24 cellular contexts compared by ENCODE assay signal in the genomic region with DNA sequence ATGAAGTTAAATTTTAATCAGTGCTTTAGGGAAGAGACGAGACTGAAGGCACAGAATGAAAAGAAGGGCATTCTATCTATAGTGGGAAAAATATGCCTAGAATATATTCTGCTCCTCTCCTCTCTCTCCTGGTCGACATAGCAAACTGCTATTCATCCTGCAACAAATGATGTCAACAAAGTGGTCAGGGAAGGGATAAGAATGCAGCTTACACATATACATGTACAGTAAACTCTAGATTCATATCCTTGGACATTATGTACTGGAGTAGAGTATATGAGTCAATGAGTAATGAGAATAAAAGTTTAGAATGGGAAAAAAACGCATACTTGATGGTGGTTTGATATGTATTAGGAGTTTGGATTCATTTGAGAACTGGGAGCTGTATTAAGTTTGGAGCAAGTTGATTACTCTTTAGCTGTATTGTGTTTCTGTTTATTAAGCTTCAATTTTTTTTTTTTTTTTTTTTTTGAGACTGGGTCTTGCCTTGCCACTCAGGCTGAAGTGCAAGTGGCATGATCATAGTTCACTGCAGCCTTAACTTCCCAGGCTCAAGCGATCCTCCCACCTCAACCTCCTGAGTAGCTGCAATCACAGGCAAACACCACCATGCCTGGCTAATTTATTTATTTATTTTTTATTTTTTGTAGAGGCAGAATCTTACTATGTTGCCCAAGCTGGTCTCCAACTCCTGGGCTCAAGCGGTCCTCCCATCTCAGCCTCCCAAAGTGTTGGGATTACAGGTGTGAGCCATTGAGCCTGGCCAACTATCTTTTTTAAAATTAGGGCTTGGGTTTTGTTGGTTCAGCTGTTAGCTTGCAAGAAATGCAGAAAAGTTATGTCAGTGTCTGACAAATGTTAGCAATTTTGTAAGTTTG. TPM values are rescaled to one million over a fixed set of nuclear protein-coding genes. Genes with fewer than 3 reads are reported as not detected.
A peak's percentile ranks its signal among the peaks of the same experiment; 100 is the strongest.
DNase-seq lines count a peak whose midpoint lies in the region; ATAC-seq, FAIRE-seq and TF ChIP-seq lines count a peak whose summit lies in the region.
"Had no signal": no experiment of that assay in that cellular context is flagged by ENCODE, and none has a peak within 500 bp of the region (broad histone marks: within the 10 kb centered on the region; RNA-seq: fewer than 3 reads in every experiment).

No MANE protein-coding gene starts in this region.

- H3K4me3 Mint-ChIP-seq in activated CD4-positive, alpha-beta T cell treated with anti-CD3 and anti-CD28 coated beads, Interleukin-2, amount 10 ng/mL, durations not matched to agents 24 days and 14 days, result no peak overlapping the region
- H3K4me3 Mint-ChIP-seq in activated T-helper 1 cell treated with anti-CD3 and anti-CD28 coated beads, Interleukin-12 subunit alpha, Interleukin-12 subunit beta, Interleukin-2, Interleukin-4 antibody, amounts not matched to agents 30 ng/mL and 10 ng/mL and 1 ng/mL, durations not matched to agents 14 hours and 24 hours and 36 hours, result no peak overlapping the region
- H3K4me3 Mint-ChIP-seq: memory B cell had no signal

- H3K9me3 Mint-ChIP-seq in activated CD4-positive, alpha-beta T cell treated with anti-CD3 and anti-CD28 coated beads, Interleukin-2, amount 10 ng/mL, durations not matched to agents 24 days and 14 days, result peaks cover 4% of the 10 kb centered on the region
- H3K9me3 Mint-ChIP-seq in activated T-helper 1 cell treated with anti-CD3 and anti-CD28 coated beads, Interleukin-12 subunit alpha, Interleukin-12 subunit beta, Interleukin-2, Interleukin-4 antibody, amounts not matched to agents 30 ng/mL and 10 ng/mL and 1 ng/mL, durations not matched to agents 14 hours and 24 hours and 36 hours, result peaks cover 17% of the 10 kb centered on the region
- H3K9me3 Mint-ChIP-seq: memory B cell had no signal

- no peak overlapping the region for H3K9ac ChIP-seq in HepG2 (ENCODE audit: insufficient read depth, low read depth, low read length)

- no peak for ATAC-seq in HepG2
- no peak for ATAC-seq in HG02759 (IDR thresholded peaks at IDR 0.05; ENCODE audit: unreplicated experiment)
- ATAC-seq: activated CD4-positive, CD25-positive, alpha-beta regulatory T cell treated with anti-CD3 and anti-CD28 coated beads, Interleukin-2, amount 50 U/mL, for 24 hours had no signal

- peaks cover 67% of the 10 kb centered on the region for H3K36me3 Mint-ChIP-seq in activated CD4-positive, alpha-beta T cell treated with anti-CD3 and anti-CD28 coated beads, Interleukin-2, amount 10 ng/mL, durations not matched to agents 24 days and 14 days (ENCODE audit: low read depth)
- H3K36me3 Mint-ChIP-seq in activated T-helper 1 cell treated with anti-CD3 and anti-CD28 coated beads, Interleukin-12 subunit alpha, Interleukin-12 subunit beta, Interleukin-2, Interleukin-4 antibody, amounts not matched to agents 30 ng/mL and 10 ng/mL and 1 ng/mL, durations not matched to agents 14 hours and 24 hours and 36 hours (ENCODE audit: low read depth), result peaks cover 51% of the 10 kb centered on the region

- POLR2A ChIA-PET in HepG2 (lab: Yijun Ruan, JAX), result no interaction called here

- H3K36me3 ChIP-seq in HepG2 (replicated peaks in 1 of 2; ENCODE audit: control insufficient read depth in 1 of 2, insufficient read depth in 2 of 2, low read length in 2 of 2), result peaks cover 1 to 10% of the 10 kb centered on the region in 2 experiments

- no peak for TF ChIP-seq RAD21 in HepG2 (CRISPR knock-in tag; IDR thresholded peaks at IDR 0.05)

- no peaks in the 10 kb centered on the region for H3K79me2 ChIP-seq in HepG2 (ENCODE audit: insufficient read depth, low read length)

- TF ChIP-seq EP300 in HepG2 (IDR thresholded peaks at IDR 0.05; ENCODE audit: low read depth in 2 of 2, low read length in 2 of 2), result no peak
- no peak for TF ChIP-seq EP300 in HepG2 (CRISPR knock-in tag; IDR thresholded peaks at IDR 0.05; ENCODE audit: borderline replicate concordance)

- no TSS peak for BruUV-seq in HepG2 (replicated peaks; lab: Mats Ljungman, UMichigan)

- peaks cover 9% of the 10 kb centered on the region; the same call in 1 of the 2 replicates for H3K4me1 ChIP-seq in HepG2 (ENCODE audit: insufficient read depth, low read length)
- H3K4me1 ChIP-seq: ascending aorta, HAP-1 had no signal

- H3K27ac Mint-ChIP-seq in activated CD4-positive, alpha-beta T cell treated with anti-CD3 and anti-CD28 coated beads, Interleukin-2, amount 10 ng/mL, durations not matched to agents 24 days and 14 days, result no peak overlapping the region
- H3K27ac Mint-ChIP-seq in activated T-helper 1 cell treated with anti-CD3 and anti-CD28 coated beads, Interleukin-12 subunit alpha, Interleukin-12 subunit beta, Interleukin-2, Interleukin-4 antibody, amounts not matched to agents 30 ng/mL and 10 ng/mL and 1 ng/mL, durations not matched to agents 14 hours and 24 hours and 36 hours, result peak overlapping the region; percentile 31

- TF ChIP-seq CTCF in HepG2 (CRISPR knock-in tag; IDR thresholded peaks at IDR 0.05), result no peak

- DNase-seq in activated CD4-positive, alpha-beta T cell treated with anti-CD3 and anti-CD28 coated beads, Interleukin-2, amount 10 ng/mL, durations not matched to agents 24 days and 14 days, result peak; percentile 57
- DNase-seq in activated CD4-positive, alpha-beta T cell treated with anti-CD3 and anti-CD28 coated beads for 1 hour, result no peak
- DNase-seq in activated T-helper 1 cell treated with anti-CD3 and anti-CD28 coated beads, Interleukin-12 subunit alpha, Interleukin-12 subunit beta, Interleukin-2, Interleukin-4 antibody, amounts not matched to agents 30 ng/mL and 10 ng/mL and 1 ng/mL, durations not matched to agents 14 hours and 24 hours and 36 hours (ENCODE audit: low spot score), result no peak
- DNase-seq in HepG2 (ENCODE audit: low spot score), result no peak
- DNase-seq in OCI-M2 (lab: John Stamatoyannopoulos, UW; ENCODE audit: unreplicated experiment), result no peak
- no peak for DNase-seq in COR-L47 (lab: John Stamatoyannopoulos, UW)
- DNase-seq: 8988T; activated T-cell treated with anti-CD3 and anti-CD28 coated beads, Interleukin-2, amount 50 U/mL, for 48 hours; cortex of kidney; erythroblast; MG63; NCI-H2029; NCI-H524; stomach had no signal

- no peak overlapping the region for H3K4me2 ChIP-seq in HepG2 (ENCODE audit: low read depth, low read length)

- WGBS in HepG2 (ENCODE audit: low lambda C conversion rate), result 89% methylated on average over 5 of the region's 5 CpGs

- no peak for FAIRE-seq in HepG2 (lab: Jason Lieb, UNC)
- FAIRE-seq: keratinocyte, urothelium cell line had no signal

- peaks cover 14% of the 10 kb centered on the region for H3K4me1 Mint-ChIP-seq in activated CD4-positive, alpha-beta T cell treated with anti-CD3 and anti-CD28 coated beads, Interleukin-2, amount 10 ng/mL, durations not matched to agents 24 days and 14 days
- H3K4me1 Mint-ChIP-seq in activated T-helper 1 cell treated with anti-CD3 and anti-CD28 coated beads, Interleukin-12 subunit alpha, Interleukin-12 subunit beta, Interleukin-2, Interleukin-4 antibody, amounts not matched to agents 30 ng/mL and 10 ng/mL and 1 ng/mL, durations not matched to agents 14 hours and 24 hours and 36 hours (ENCODE audit: low read depth), result peaks cover 13% of the 10 kb centered on the region

- intact Hi-C loops in activated CD4-positive, alpha-beta T cell treated with anti-CD3 and anti-CD28 coated beads, Interleukin-2, amount 10 ng/mL, durations not matched to agents 24 days and 14 days (cut with micrococcal nuclease), result loop anchor here (5.0 kb wide), 1 partner anchor 53 kb away; no protein-coding TSS in a partner anchor
- intact Hi-C loops in activated T-helper 1 cell treated with anti-CD3 and anti-CD28 coated beads, Interleukin-12 subunit alpha, Interleukin-12 subunit beta, Interleukin-2, Interleukin-4 antibody, amounts not matched to agents 30 ng/mL and 10 ng/mL and 1 ng/mL, durations not matched to agents 14 hours and 24 hours and 36 hours (cut with micrococcal nuclease), result loop anchor here (5.0 kb wide), 1 partner anchor 1098 kb away; no protein-coding TSS in a partner anchor
- intact Hi-C loops in HepG2 (cut with micrococcal nuclease; ENCODE audit: unreplicated experiment), result no loop called here

- H2AFZ ChIP-seq in HepG2 (ENCODE audit: low read length), result no peak overlapping the region

- H3K9me3 ChIP-seq in HepG2 (ENCODE audit: low read length), result no peaks in the 10 kb centered on the region
- H3K9me3 ChIP-seq: ascending aorta, HAP-1, MG63, SJSA1 had no signal

- peak; percentile 30 for TF ChIP-seq POLR2A in GM15510 (IDR thresholded peaks at IDR 0.05; ENCODE audit: borderline replicate concordance, extremely low read depth, insufficient read length)
- TF ChIP-seq POLR2A in HepG2 (IDR thresholded peaks at IDR 0.05; ENCODE audit: insufficient read depth in 1 of 2, low read depth in 2 of 2, low read length in 2 of 2), result no peak

- H3K27me3 Mint-ChIP-seq in activated CD4-positive, alpha-beta T cell treated with anti-CD3 and anti-CD28 coated beads, Interleukin-2, amount 10 ng/mL, durations not matched to agents 24 days and 14 days, result no peaks in the 10 kb centered on the region
- no peaks in the 10 kb centered on the region for H3K27me3 Mint-ChIP-seq in activated T-helper 1 cell treated with anti-CD3 and anti-CD28 coated beads, Interleukin-12 subunit alpha, Interleukin-12 subunit beta, Interleukin-2, Interleukin-4 antibody, amounts not matched to agents 30 ng/mL and 10 ng/mL and 1 ng/mL, durations not matched to agents 14 hours and 24 hours and 36 hours (ENCODE audit: insufficient read depth)
- H3K27me3 Mint-ChIP-seq: memory B cell had no signal

- no peak overlapping the region for H3K4me3 ChIP-seq in HepG2 (replicated peaks in 1 of 3; ENCODE audit: insufficient read depth in 1 of 3, low read depth in 2 of 3, low read length in 3 of 3)
- H3K4me3 ChIP-seq: ascending aorta, HAP-1, MG63, SJSA1, stomach had no signal

- H3K27me3 ChIP-seq in HepG2 (ENCODE audit: control insufficient read depth in 1 of 2, insufficient read depth in 2 of 2, low read length in 2 of 2), result no peaks in the 10 kb centered on the region
- H3K27me3 ChIP-seq: ascending aorta, MG63, SJSA1, stomach had no signal

- in situ Hi-C loops in HepG2 (cut with HindIII; ENCODE audit: extremely low pct_ligation_motif_present, low pct_unique_long_range_greater_than_20kb), result no loop called here

- no peaks in the 10 kb centered on the region for H4K20me1 ChIP-seq in HepG2 (ENCODE audit: insufficient read depth, low read length)

- no peak overlapping the region for H3K27ac ChIP-seq in HepG2 (ENCODE audit: extremely low read length, insufficient read depth, low read length)
- H3K27ac ChIP-seq: C4-2B, SJSA1, stomach had no signal

- CTCF ChIA-PET in HepG2 (lab: Yijun Ruan, JAX; ENCODE audit: low intra/inter-chr PET ratio, low total read pairs), result no interaction called here

RNA-seq across cellular contexts. Expression of a gene that starts 53.8 kb away (rescaled TPM):
- total RNA-seq in activated CD4-positive, alpha-beta T cell treated with anti-CD3 and anti-CD28 coated beads, Interleukin-2, amount 10 ng/mL, durations not matched to agents 24 days and 14 days, result 152 and 160 TPM in 2 replicates
- 129 and 136 TPM in 2 replicates for total RNA-seq in activated T-helper 1 cell treated with anti-CD3 and anti-CD28 coated beads, Interleukin-12 subunit alpha, Interleukin-12 subunit beta, Interleukin-2, Interleukin-4 antibody, amounts not matched to agents 30 ng/mL and 10 ng/mL and 1 ng/mL, durations not matched to agents 14 hours and 24 hours and 36 hours
- 59.6 and 90.6 TPM in 2 replicates for total RNA-seq in HepG2 (2016; rRNA removed; fragmentation: Illumina TruSeq; extraction: Trizol)
- 5.1 and 7.1 TPM in 2 replicates for total RNA-seq in HepG2 (2016; cell fraction: cytosol; rRNA removed; fragmentation: Illumina TruSeq; extraction: Trizol; ENCODE audit: low read depth)
- total RNA-seq in HepG2 (2016; cell fraction: insoluble cytoplasmic fraction; rRNA removed; fragmentation: Illumina TruSeq; extraction: Trizol), result 57.7 and 86.9 TPM in 2 replicates
- total RNA-seq in HepG2 (2016; cell fraction: membrane; rRNA removed; fragmentation: Illumina TruSeq; extraction: Trizol), result 19.3 and 19.4 TPM in 2 replicates
- 57.3 and 58.4 TPM in 2 replicates for total RNA-seq in HepG2 (2016; cell fraction: nucleus; rRNA removed; fragmentation: Illumina TruSeq; extraction: Trizol)
- polyA plus RNA-seq in HepG2 (2011; rRNA removed), result 20.3 and 21.8 TPM in 2 replicates
- polyA plus RNA-seq in HepG2 (2011; cell fraction: cytosol; rRNA removed), result 13.9 and 15.2 TPM in 2 replicates
- polyA plus RNA-seq in HepG2 (2011; cell fraction: nucleus; rRNA removed), result 22.3 and 28.1 TPM in 2 replicates
- polyA plus RNA-seq in HepG2 (2012), result 24.4 and 28.8 TPM in 2 replicates
- 2.5 and 2.7 TPM in 2 replicates for polyA plus RNA-seq in HepG2 (2016; cell fraction: cytosol; fragmentation: Illumina TruSeq; extraction: Trizol; ENCODE audit: low read depth)
- 75.4 and 77.9 TPM in 2 replicates for polyA plus RNA-seq in HepG2 (2016; cell fraction: insoluble cytoplasmic fraction; fragmentation: Illumina TruSeq; extraction: Trizol; ENCODE audit: low read depth)
- 8.3 and 8.6 TPM in 2 replicates for polyA plus RNA-seq in HepG2 (2016; cell fraction: membrane; fragmentation: Illumina TruSeq; extraction: Trizol; ENCODE audit: low read depth)
- 42.8 and 45.3 TPM in 2 replicates for polyA plus RNA-seq in HepG2 (2016; cell fraction: nucleus; fragmentation: Illumina TruSeq; extraction: Trizol; ENCODE audit: insufficient read depth, low read depth)
- 57.6 and 62.6 TPM in 2 replicates for polyA minus RNA-seq in HepG2 (2011; rRNA and poly(A)+ RNA removed; ENCODE audit: low replicate concordance)
- 30.3 and 34.4 TPM in 2 replicates for polyA minus RNA-seq in HepG2 (2011; cell fraction: cytosol; rRNA and poly(A)+ RNA removed)
- 84.8 and 99.3 TPM in 2 replicates for polyA minus RNA-seq in HepG2 (2011; cell fraction: nucleus; rRNA and poly(A)+ RNA removed)
